In genomic region chr3:58078610-58079009, GRCh38 we compare ENCODE assay signal across 20 cellular contexts.
"Had no signal": no experiment of that assay in that cellular context is flagged by ENCODE, and none has a peak within 500 bp of the region (broad histone marks: within the 10 kb centered on the region; RNA-seq: fewer than 3 reads in every experiment).

No MANE protein-coding gene starts in this region.

- H3K27me3 ChIP-seq: dorsolateral prefrontal cortex, gastrocnemius medialis, neural progenitor cell, pancreas had no signal

- H3K27ac Mint-ChIP-seq: natural killer cell treated with Interleukin-12 subunit alpha and Interleukin-12 subunit beta and Interleukin-15 and Interleukin-18, amount 100 ng/mL, for 72 hours; neural progenitor cell; progenitor cell of endocrine pancreas; type B pancreatic cell had no signal

- H3K9me3 ChIP-seq: gastrocnemius medialis, mucosa of descending colon, pancreas had no signal

- H3K36me3 Mint-ChIP-seq: natural killer cell treated with Interleukin-12 subunit alpha and Interleukin-12 subunit beta and Interleukin-15 and Interleukin-18, amount 100 ng/mL, for 72 hours had no signal

- H3K4me3 ChIP-seq: coronary artery, dorsolateral prefrontal cortex, gastrocnemius medialis, mucosa of descending colon, neural progenitor cell, pancreas, smooth muscle cell had no signal

- H3K4me3 Mint-ChIP-seq: natural killer cell treated with Interleukin-12 subunit alpha and Interleukin-12 subunit beta and Interleukin-15 and Interleukin-18, amount 100 ng/mL, for 72 hours; neural progenitor cell; type B pancreatic cell had no signal

- H3K27ac ChIP-seq: coronary artery, dorsolateral prefrontal cortex, gastrocnemius medialis, neural progenitor cell, pancreas had no signal

- DNase-seq: dorsolateral prefrontal cortex; effector CD8-positive, alpha-beta T cell; gastrocnemius medialis; glutamatergic neuron; islet precursor cell; mammary epithelial cell; mucosa of descending colon; nucleus accumbens; pancreas; right cardiac atrium; stimulated activated CD4-positive, alpha-beta T cell treated with anti-CD3 and anti-CD28 coated beads, Interleukin-2, amount 100 ng/mL, for 48 hours; stimulated activated naive CD4-positive, alpha-beta T cell treated with Interleukin-2 at 50 U/mL for 16 hours had no signal

- H3K9me3 Mint-ChIP-seq: natural killer cell treated with Interleukin-12 subunit alpha and Interleukin-12 subunit beta and Interleukin-15 and Interleukin-18, amount 100 ng/mL, for 72 hours; neural progenitor cell; type B pancreatic cell had no signal

- H3K36me3 ChIP-seq: gastrocnemius medialis, neural progenitor cell had no signal

- H3K27me3 Mint-ChIP-seq: natural killer cell treated with Interleukin-12 subunit alpha and Interleukin-12 subunit beta and Interleukin-15 and Interleukin-18, amount 100 ng/mL, for 72 hours; progenitor cell of endocrine pancreas; type B pancreatic cell had no signal

- H3K4me1 ChIP-seq: neural progenitor cell had no signal

- ATAC-seq: esophagus mucosa; gastrocnemius medialis; left lobe of liver; mucosa of descending colon; natural killer cell treated with Interleukin-12 subunit alpha and Interleukin-12 subunit beta and Interleukin-15 and Interleukin-18, amount 100 ng/mL, for 72 hours; pancreas; right cardiac atrium had no signal
